Comparison of ENCODE assay signal across 19 cellular contexts in genomic region chr6:55260181-55260580, GRCh38.
DNase-seq lines count a peak whose midpoint lies in the region; ATAC-seq lines count a peak whose summit lies in the region.
"Had no signal": no experiment of that assay in that cellular context is flagged by ENCODE, and none has a peak within 500 bp of the region (broad histone marks: within the 10 kb centered on the region; RNA-seq: fewer than 3 reads in every experiment).

No MANE protein-coding gene starts in this region.

- H2BK120ac ChIP-seq in mesendoderm (ENCODE audit: low read depth, low read length), result no peak overlapping the region

- H3K79me1 ChIP-seq in mesendoderm (ENCODE audit: low read length), result no peaks in the 10 kb centered on the region

- no peak overlapping the region for H3K56ac ChIP-seq in mesendoderm (ENCODE audit: low read length)

- no peak for ATAC-seq in HG02610 (IDR thresholded peaks at IDR 0.05; ENCODE audit: unreplicated experiment)
- ATAC-seq: A549, K562 had no signal

- H4K5ac ChIP-seq in mesendoderm (ENCODE audit: low read length), result no peak overlapping the region

- H3K27me3 ChIP-seq in mesendoderm (ENCODE audit: insufficient read depth, low read length, poor library complexity), result no peaks in the 10 kb centered on the region

- no peak overlapping the region for H2BK15ac ChIP-seq in mesendoderm (replicated peaks; ENCODE audit: low read depth)

- H2AK5ac ChIP-seq in mesendoderm (ENCODE audit: low read length), result no peak overlapping the region

- H3K9ac ChIP-seq in mesendoderm (ENCODE audit: low read length), result no peak overlapping the region

- H2BK5ac ChIP-seq in mesendoderm (ENCODE audit: low read length), result no peak overlapping the region

- no peaks in the 10 kb centered on the region for H3K4me1 ChIP-seq in mesendoderm (ENCODE audit: control insufficient read depth, low read depth, low read length)
- H3K4me1 ChIP-seq: A549 had no signal

- H3K27ac ChIP-seq in mesendoderm (ENCODE audit: low read depth, low read length), result no peak overlapping the region
- H3K27ac ChIP-seq: 22Rv1, A549, C4-2B had no signal

- H3K4ac ChIP-seq in mesendoderm (ENCODE audit: low read depth, low read length), result no peak overlapping the region

- no CpG with 5 or more reads among the region's 2 CpGs for WGBS in mesendoderm (ENCODE audit: extremely low coverage, insufficient coverage, low lambda C conversion rate)

- H3K23ac ChIP-seq in mesendoderm (ENCODE audit: low read length), result no peak overlapping the region

- H3K36me3 ChIP-seq in mesendoderm (ENCODE audit: control insufficient read depth, insufficient read depth, low read length), result no peaks in the 10 kb centered on the region

- DNase-seq in DMS 273 (lab: John Stamatoyannopoulos, UW; ENCODE audit: unreplicated experiment) (peak; percentile 20), DMS 273 treated with DMSO at 0.1 percent for 48 hours (lab: John Stamatoyannopoulos, UW) (no peak), NCI-H82 (lab: John Stamatoyannopoulos, UW) (peak; percentile 23), NCI-H82 treated with DMSO at 0.1 percent for 48 hours (lab: John Stamatoyannopoulos, UW; ENCODE audit: unreplicated experiment) (no peak), SW480 (ENCODE audit: low spot score) (peak; percentile 34), mesendoderm (peak; percentile 67), putamen (ENCODE audit: low spot score) (no peak)
- DNase-seq: AML-193; Calu3; CD4-positive, alpha-beta T cell; DMS79 treated with DMSO at 0.1 percent for 48 hours; GF-D8; GOT3; H9 had no signal

- H3K79me2 ChIP-seq in mesendoderm (ENCODE audit: control insufficient read depth, insufficient read depth, low read length), result no peaks in the 10 kb centered on the region

- no peak overlapping the region for H3K4me2 ChIP-seq in mesendoderm (ENCODE audit: low read length)
- H3K4me2 ChIP-seq: A549 had no signal

- no peak overlapping the region for H4K8ac ChIP-seq in mesendoderm (ENCODE audit: low read depth, low read length)

- H3K4me3 ChIP-seq in mesendoderm (ENCODE audit: low read length), result no peak overlapping the region
- H3K4me3 ChIP-seq: A549, K562 had no signal

- no peak overlapping the region for H3K18ac ChIP-seq in mesendoderm (ENCODE audit: low read length)

Comparison
In these comparisons a context has a peak if more than half of its experiments do, and no peak if none do; other contexts are left out.
1. DNase-seq: peak in DMS 273 (single experiment), NCI-H82 (single experiment), SW480 (single experiment) and mesendoderm (single experiment); none in DMS 273 treated with DMSO at 0.1 percent for 48 hours (single experiment), NCI-H82 treated with DMSO at 0.1 percent for 48 hours (single experiment) and putamen (single experiment).